In the genomic region with DNA sequence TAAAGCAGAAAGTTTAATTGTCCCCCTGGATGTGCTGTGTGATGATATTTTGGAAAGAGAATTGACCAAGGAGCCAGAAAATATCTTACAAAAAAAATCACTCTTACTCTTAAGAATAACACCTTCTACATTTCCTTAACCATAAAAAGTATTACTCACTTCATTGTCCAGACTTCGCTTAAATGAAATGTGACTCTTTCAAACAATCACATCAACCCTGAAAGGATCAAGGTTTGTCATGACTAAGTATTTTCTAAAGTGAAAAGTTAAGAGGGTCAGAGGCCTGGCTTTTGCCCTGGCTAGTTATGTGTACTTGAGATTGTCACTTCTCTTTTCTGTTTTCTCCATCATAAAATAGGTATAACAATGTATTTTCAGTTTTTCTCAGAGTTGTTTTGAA, we compare ENCODE assay signal across 26 cellular contexts. TPM values are rescaled to one million over a fixed set of nuclear protein-coding genes. Genes with fewer than 3 reads are reported as not detected.
"Had no signal": no experiment of that assay in that cellular context is flagged by ENCODE, and none has a peak within 500 bp of the region (broad histone marks: within the 10 kb centered on the region; RNA-seq: fewer than 3 reads in every experiment).

No MANE protein-coding gene starts in this region.

- H3K27me3 ChIP-seq: MG63, Peyer's patch, SJCRH30 had no signal

- H3K4me3 ChIP-seq: MG63, Peyer's patch, SJCRH30 had no signal

- H3K27ac ChIP-seq: KMS-11, Peyer's patch, RWPE1, SJCRH30, WERI-Rb-1 had no signal

- H3K4me2 ChIP-seq: KMS-11, SK-N-SH had no signal

- ATAC-seq: activated CD8-positive, alpha-beta T cell treated with anti-CD3 and anti-CD28 coated beads, Interleukin-2, amount 10 ng/mL, durations not matched to agents 7 days and 5 days had no signal

- H3K36me3 ChIP-seq: MG63, Peyer's patch, SJCRH30, WERI-Rb-1 had no signal

- H3K9me3 ChIP-seq: MG63, Peyer's patch, SJCRH30, SK-N-SH had no signal

- H3K4me1 ChIP-seq: Peyer's patch, SJCRH30 had no signal

- H3K9ac ChIP-seq: KMS-11, SK-N-SH had no signal

- DNase-seq: activated CD4-positive, alpha-beta T cell treated with anti-CD3 and anti-CD28 coated beads for 4 hours; activated CD4-positive, alpha-beta T cell treated with anti-CD3 and anti-CD28 coated beads, Interleukin-2, amount 50 U/mL, for 4 hours; activated CD8-positive, alpha-beta memory T cell treated with anti-CD3 and anti-CD28 coated beads, Interleukin-2, amount 50 U/mL, for 48 hours; activated CD8-positive, alpha-beta T cell treated with anti-CD3 and anti-CD28 coated beads, Interleukin-2, amount 10 ng/mL, durations not matched to agents 7 days and 5 days; activated naive CD4-positive, alpha-beta T cell treated with anti-CD3 and anti-CD28 coated beads, Interleukin-2, amount 50 U/mL, for 16 hours; activated naive CD8-positive, alpha-beta T cell treated with anti-CD3 and anti-CD28 coated beads, Interleukin-2, amount 10 ng/mL, durations not matched to agents 7 days and 5 days; activated T-cell treated with anti-CD3 and anti-CD28 coated beads, Interleukin-2, amount 50 U/mL, for 1 hour; aorta; MG63; MV-4-11; NCI-H1092 treated with DMSO at 0.1 percent for 48 hours; NCI-H1417 treated with DMSO at 0.1 percent for 48 hours; NCI-H1694 treated with DMSO at 0.1 percent for 48 hours; NCI-H2029 treated with DMSO at 0.1 percent for 48 hours; NCI-H510A treated with DMSO at 0.1 percent for 48 hours; NCI-H69; NK-92 treated with Interleukin-12 subunit alpha and Interleukin-12 subunit beta, amount 100 ng/mL, for 24 hours; OCI-M1; Peyer's patch; Right ventricle myocardium superior; SJCRH30; SK-N-SH; T-helper 1 cell; WERI-Rb-1 had no signal

RNA-seq across cellular contexts. Expression of gene EGFL6, which starts 49.0 kb away (rescaled TPM):
- total RNA-seq: Peyer's patch, Right ventricle myocardium superior, SJCRH30 had no signal
- polyA plus RNA-seq: aorta had no signal
